15 cellular contexts compared by ENCODE assay signal in the genomic region with DNA sequence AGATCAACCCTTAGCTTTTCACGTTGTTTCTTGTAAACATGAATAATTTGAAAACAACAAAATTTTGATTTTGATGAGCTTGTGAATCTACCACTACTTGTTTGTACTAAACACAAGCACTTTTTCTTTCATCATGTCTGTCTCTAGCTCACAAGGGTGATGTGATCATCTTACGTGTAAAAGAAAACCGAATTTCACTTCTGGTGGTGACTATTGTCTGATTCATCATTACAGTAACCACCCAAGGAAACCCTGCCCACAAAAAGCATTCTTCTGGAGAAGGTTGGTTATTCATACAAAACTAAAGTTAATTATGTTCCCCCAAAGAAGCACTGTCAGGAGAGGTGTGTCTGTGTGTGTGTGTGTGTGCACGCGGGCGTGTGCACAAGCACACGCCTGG.
DNase-seq lines count a peak whose midpoint lies in the region; ATAC-seq and TF ChIP-seq lines count a peak whose summit lies in the region.
"Had no signal": no experiment of that assay in that cellular context is flagged by ENCODE, and none has a peak within 500 bp of the region (broad histone marks: within the 10 kb centered on the region; RNA-seq: fewer than 3 reads in every experiment).

No MANE protein-coding gene starts in this region.

- H3K9me2 ChIP-seq in PC-3 (replicated peaks; ENCODE audit: low read length) = no peaks in the 10 kb centered on the region

- BruUV-seq in PC-3 (replicated peaks; lab: Mats Ljungman, UMichigan) = no TSS peak

- H3K4me2 ChIP-seq in PC-3 (ENCODE audit: low read length) = no peak overlapping the region
- H3K4me2 ChIP-seq in fibroblast of lung (ENCODE audit: extremely low read depth, insufficient read depth, low read length) = no peak overlapping the region

- 81% methylated on average over 7 of the region's 7 CpGs for WGBS in suprapubic skin

- H3K27me3 ChIP-seq in PC-3 (ENCODE audit: low read length) = peaks cover 61% of the 10 kb centered on the region
- no peaks in the 10 kb centered on the region for H3K27me3 ChIP-seq in fibroblast of lung (ENCODE audit: control insufficient read depth, insufficient read depth, low read length)
- no peaks in the 10 kb centered on the region for H3K27me3 ChIP-seq in suprapubic skin

- no peak overlapping the region for H3K9ac ChIP-seq in PC-3 (ENCODE audit: low read length)
- no peak overlapping the region for H3K9ac ChIP-seq in fibroblast of lung (ENCODE audit: insufficient read depth, low read length)

- no peaks in the 10 kb centered on the region for H3K79me2 ChIP-seq in PC-3 (ENCODE audit: low read length)
- no peaks in the 10 kb centered on the region for H3K79me2 ChIP-seq in fibroblast of lung (ENCODE audit: control insufficient read depth, insufficient read depth, low read length)

- H3K4me1 ChIP-seq in PC-3 (ENCODE audit: insufficient read depth, low read length) (no peaks in the 10 kb centered on the region), fibroblast of lung (ENCODE audit: control insufficient read depth, extremely low read depth, insufficient read depth, low read length) (no peaks in the 10 kb centered on the region), suprapubic skin (no peaks in the 10 kb centered on the region)

- H4K20me1 ChIP-seq in PC-3 (ENCODE audit: low read length) (no peaks in the 10 kb centered on the region), fibroblast of lung (ENCODE audit: control insufficient read depth, extremely low read depth, insufficient read depth, low read length) (no peaks in the 10 kb centered on the region)

- POLR2A ChIA-PET in PC-3 (lab: Charles Lee; ENCODE audit: unreplicated experiment) = no interaction called here
- POLR2A ChIA-PET in GM10248 (lab: Yijun Ruan, JAX) = no interaction called here

- H3K4me3 ChIP-seq in PC-3 (ENCODE audit: low read length) (no peak overlapping the region), fibroblast of lung (replicated peaks in 1 of 4; ENCODE audit: control extremely low read depth in 1 of 4, insufficient read depth in 1 of 4, low read depth in 3 of 4, low read length in 4 of 4) (no peak overlapping the region), suprapubic skin (no peak overlapping the region)

- H3K36me3 ChIP-seq in PC-3 (ENCODE audit: low read depth, low read length) (no peaks in the 10 kb centered on the region), fibroblast of lung (ENCODE audit: control insufficient read depth, insufficient read depth, low read length) (no peaks in the 10 kb centered on the region), suprapubic skin (no peaks in the 10 kb centered on the region)

- no peak for TF ChIP-seq POLR2A in suprapubic skin (IDR thresholded peaks at IDR 0.05)

- H3K27ac ChIP-seq in PC-3 (ENCODE audit: low read length) = no peak overlapping the region
- H3K27ac ChIP-seq in fibroblast of lung (ENCODE audit: insufficient read depth, low read length) = no peak overlapping the region
- no peak overlapping the region for H3K27ac ChIP-seq in suprapubic skin
- H3K27ac ChIP-seq: C4-2B had no signal

- TF ChIP-seq CTCF in PC-3 (conservative IDR thresholded peaks at IDR 0.05; ENCODE audit: low read depth, low read length) (no peak), fibroblast of lung (conservative IDR thresholded peaks at IDR 0.05 in 1 of 2, IDR thresholded peaks at IDR 0.05 in 1 of 2; ENCODE audit: low read depth in 1 of 2, low read length in 2 of 2) (no peak), suprapubic skin (IDR thresholded peaks at IDR 0.05) (no peak), GM10248 (IDR thresholded peaks at IDR 0.05; ENCODE audit: control extremely low read depth, extremely low read depth, low read depth, missing control alignments) (no peak)

- no peak for ATAC-seq in PC-3
- ATAC-seq: stimulated activated memory B cell treated with anti-CD40 and anti-IgM and Interleukin-4, amounts not matched to agents 10 μg/mL and 1 μg/mL and 100 μg/mL, for 72 hours had no signal

- DNase-seq in A172 (ENCODE audit: low spot score) = peak; percentile 37
- DNase-seq in ELR (ENCODE audit: low read depth) = peak; percentile 59
- DNase-seq in PC-3 = peak; percentile 50
- DNase-seq in fibroblast of lung (ENCODE audit: low read depth in 2 of 2) = peak; percentile 45 to 79
- no peak for DNase-seq in suprapubic skin (ENCODE audit: low spot score in 2 of 2)
- no peak for DNase-seq in GM10248 (ENCODE audit: extremely low spot score)
- DNase-seq in NCI-H2029 treated with DMSO at 0.1 percent for 48 hours (lab: John Stamatoyannopoulos, UW) = no peak
- no peak for DNase-seq in ureter (ENCODE audit: low spot score)
- DNase-seq: activated CD8-positive, alpha-beta memory T cell treated with anti-CD3 and anti-CD28 coated beads, Interleukin-2, amount 50 U/mL, for 48 hours; amygdala; islet precursor cell; NCI-H526 treated with DMSO at 0.1 percent for 48 hours; SIG-M5 had no signal

- no peaks in the 10 kb centered on the region for H3F3A ChIP-seq in PC-3 (ENCODE audit: low read length, unreplicated experiment)

- H3K9me3 ChIP-seq in PC-3 (ENCODE audit: low read length) = no peaks in the 10 kb centered on the region
- H3K9me3 ChIP-seq in fibroblast of lung (ENCODE audit: control insufficient read depth, insufficient read depth, low read depth, low read length) = no peaks in the 10 kb centered on the region
- H3K9me3 ChIP-seq in suprapubic skin = no peaks in the 10 kb centered on the region

- intact Hi-C loops in PC-3 (cut with micrococcal nuclease) = no loop called here

- TF ChIP-seq EP300 in suprapubic skin (IDR thresholded peaks at IDR 0.05) = no peak

- H2AFZ ChIP-seq in PC-3 (ENCODE audit: low read length) (no peak overlapping the region), fibroblast of lung (ENCODE audit: low read length) (no peak overlapping the region)

- CTCF ChIA-PET in PC-3 (lab: Charles Lee) = no interaction called here
- CTCF ChIA-PET in GM10248 (lab: Yijun Ruan, JAX) = no interaction called here

Comparison
In these comparisons a context has a peak if more than half of its experiments do, and no peak if none do; other contexts are left out.
1. DNase-seq: peak in A172 (single experiment), ELR (single experiment), PC-3 (single experiment) and fibroblast of lung (2 of 2); none in suprapubic skin (0 of 2), GM10248 (single experiment), NCI-H2029 treated with DMSO at 0.1 percent for 48 hours (single experiment) and ureter (single experiment).